Comparison of ENCODE assay signal across 19 cellular contexts in the genomic region with DNA sequence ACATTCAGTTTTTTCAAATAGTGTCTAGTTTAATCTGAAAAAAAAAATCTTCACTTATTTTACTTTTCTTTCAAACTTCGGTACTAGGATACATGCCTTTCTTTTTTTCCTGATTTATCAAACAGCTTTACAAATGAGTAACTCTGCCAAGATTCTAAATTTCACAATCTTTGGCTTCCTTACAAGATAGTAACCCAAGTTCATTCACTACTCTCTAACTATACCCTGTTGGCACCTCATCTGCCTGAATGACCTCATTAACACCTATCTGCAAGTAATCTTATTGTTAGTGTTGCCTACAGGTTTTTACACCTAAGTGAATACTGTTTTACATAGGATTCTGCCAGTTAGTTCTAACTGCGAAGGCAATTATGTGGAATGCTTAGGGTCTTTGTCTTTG.
DNase-seq lines count a peak whose midpoint lies in the region; ATAC-seq and TF ChIP-seq lines count a peak whose summit lies in the region.
"Had no signal": no experiment of that assay in that cellular context is flagged by ENCODE, and none has a peak within 500 bp of the region (broad histone marks: within the 10 kb centered on the region; RNA-seq: fewer than 3 reads in every experiment).

No MANE protein-coding gene starts in this region.

- no peaks in the 10 kb centered on the region for H3K36me3 ChIP-seq in right atrium auricular region
- H3K36me3 ChIP-seq: SJSA1 had no signal

- no peaks in the 10 kb centered on the region for H3K9me3 ChIP-seq in right atrium auricular region
- H3K9me3 ChIP-seq: SJSA1 had no signal

- no peak for TF ChIP-seq POLR2A in GM18505 (IDR thresholded peaks at IDR 0.05; ENCODE audit: borderline replicate concordance, extremely low read depth, insufficient read depth, insufficient read length)

- TF ChIP-seq CTCF in right atrium auricular region (IDR thresholded peaks at IDR 0.05) (no peak), choroid plexus epithelial cell (conservative IDR thresholded peaks at IDR 0.05; ENCODE audit: low read depth, low read length) (no peak), foreskin keratinocyte (conservative IDR thresholded peaks at IDR 0.05) (no peak)

- no peak for DNase-seq in left cardiac atrium
- DNase-seq in right atrium auricular region (ENCODE audit: low spot score) = no peak
- peak; percentile 69 for DNase-seq in choroid plexus epithelial cell (ENCODE audit: low read depth)
- peak; percentile 9 to 25 for DNase-seq in foreskin keratinocyte
- DNase-seq in stromal cell of bone marrow (ENCODE audit: low read depth) = peak; percentile 33
- DNase-seq in posterior vena cava (ENCODE audit: low spot score) = no peak
- DNase-seq: activated CD4-positive, alpha-beta T cell treated with anti-CD3 and anti-CD28 coated beads for 1 hour; activated effector memory CD4-positive, alpha-beta T cell treated with anti-CD3 and anti-CD28 coated beads, Interleukin-2, amount 50 U/mL, for 16 hours; anterior cingulate cortex; CD8-positive, alpha-beta T cell; GOT3; Karpas-422; NCI-H1436 treated with DMSO at 0.1 percent for 48 hours; NCI-H510A treated with DMSO at 0.1 percent for 48 hours; right cardiac atrium; stimulated activated CD4-positive, alpha-beta T cell treated with anti-CD3 and anti-CD28 coated beads, Interleukin-2, amount 100 ng/mL, for 24 hours had no signal

- intact Hi-C loops in left cardiac atrium (cut with DNase I) (no loop called here), posterior vena cava (cut with DNase I) (no loop called here)

- H3K27ac ChIP-seq in right atrium auricular region (no peak overlapping the region), foreskin keratinocyte (no peak overlapping the region)
- H3K27ac ChIP-seq: SJSA1 had no signal

- H3K4me3 ChIP-seq in right atrium auricular region (no peak overlapping the region), choroid plexus epithelial cell (ENCODE audit: low read depth, low read length) (no peak overlapping the region)
- H3K4me3 ChIP-seq: SJSA1 had no signal

- peak; percentile 71 to 73 for ATAC-seq in left cardiac atrium
- ATAC-seq in foreskin keratinocyte = no peak
- ATAC-seq in HG03025 (IDR thresholded peaks at IDR 0.05; ENCODE audit: low FRiP score, unreplicated experiment) = no peak
- ATAC-seq in GM18505 (IDR thresholded peaks at IDR 0.05; ENCODE audit: unreplicated experiment) = no peak
- ATAC-seq: CD8-positive, alpha-beta T cell had no signal

- H3K27me3 ChIP-seq in right atrium auricular region (no peaks in the 10 kb centered on the region), foreskin keratinocyte (no peaks in the 10 kb centered on the region)

- H3K4me1 ChIP-seq in right atrium auricular region = no peaks in the 10 kb centered on the region
- H3K4me1 ChIP-seq in foreskin keratinocyte = no peaks in the 10 kb centered on the region
- H3K4me1 ChIP-seq: SJSA1 had no signal

Comparison
In these comparisons a context has a peak if more than half of its experiments do, and no peak if none do; other contexts are left out.
1. ATAC-seq: peak in left cardiac atrium (2 of 2); none in foreskin keratinocyte (single experiment), HG03025 (single experiment) and GM18505 (single experiment).
2. DNase-seq: peak in choroid plexus epithelial cell (single experiment), foreskin keratinocyte (2 of 2) and stromal cell of bone marrow (single experiment); none in left cardiac atrium (single experiment), right atrium auricular region (single experiment) and posterior vena cava (single experiment).